ENCODE assay signal across 18 cellular contexts in the genomic region with DNA sequence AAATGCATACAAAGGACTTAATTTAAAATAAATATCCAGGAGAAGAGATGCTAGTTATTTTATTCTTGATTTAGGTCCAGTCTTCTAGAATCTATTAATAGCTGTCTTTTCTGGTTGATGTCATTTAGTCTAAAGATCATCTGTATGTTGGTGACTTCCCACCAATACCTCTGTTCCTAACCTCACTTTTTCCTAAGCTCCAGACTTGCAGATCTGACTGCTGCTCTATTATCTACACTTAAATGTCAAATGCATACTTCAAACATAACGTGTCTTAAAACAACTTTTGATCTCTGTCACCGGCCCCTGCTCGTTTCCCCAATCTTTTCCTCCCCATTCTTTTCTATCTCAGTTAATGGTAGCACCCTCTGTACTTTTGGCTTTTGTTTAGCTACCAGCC.
DNase-seq lines count a peak whose midpoint lies in the region; ATAC-seq and TF ChIP-seq lines count a peak whose summit lies in the region.
"Had no signal": no experiment of that assay in that cellular context is flagged by ENCODE, and none has a peak within 500 bp of the region (broad histone marks: within the 10 kb centered on the region; RNA-seq: fewer than 3 reads in every experiment).

No MANE protein-coding gene starts in this region.

- TF ChIP-seq CTCF in left ventricle myocardium inferior (IDR thresholded peaks at IDR 0.05; ENCODE audit: borderline replicate concordance) (no peak), heart right ventricle (IDR thresholded peaks at IDR 0.05) (no peak), BE2C (IDR thresholded peaks at IDR 0.05; ENCODE audit: low read depth, low read length) (no peak)

- peaks cover 16% of the 10 kb centered on the region for H3K9me3 ChIP-seq in left ventricle myocardium inferior (replicated peaks)
- peaks cover 0 to 14% (median 0%) of the 10 kb centered on the region in 11 donors for H3K9me3 ChIP-seq in heart right ventricle
- no peaks in the 10 kb centered on the region for H3K9me3 ChIP-seq in mesodermal cell (ENCODE audit: control insufficient read depth, low read length)
- H3K9me3 ChIP-seq in BE2C = no peaks in the 10 kb centered on the region; the same call in 1 of the 2 replicates

- no peak overlapping the region for H3K4me3 ChIP-seq in left ventricle myocardium inferior
- no peak overlapping the region for H3K4me3 ChIP-seq in heart right ventricle
- no peak overlapping the region for H3K4me3 ChIP-seq in mesodermal cell (ENCODE audit: extremely low read depth, insufficient read depth, low read length, poor library complexity, severe bottlenecking)
- H3K4me3 ChIP-seq in BE2C (ENCODE audit: low read depth, low read length) = no peak overlapping the region
- H3K4me3 ChIP-seq: GM23248 had no signal

- intact Hi-C loops in left ventricle myocardium inferior (cut with micrococcal nuclease) (no loop called here), heart right ventricle (cut with DNase I) (loop anchor here in 5 of 10 donors (5.0 to 10.0 kb wide), 3 partner anchors 127 to 132 kb away; partner anchors contain the start of gene STIM2 (in 4 of the 5))

- DNase-seq in left ventricle myocardium inferior = no peak
- DNase-seq in heart right ventricle = no peak
- no peak for DNase-seq in midbrain (lab: John Stamatoyannopoulos, UW)
- DNase-seq in BE2C = no peak
- no peak for DNase-seq in GM19240 (ENCODE audit: insufficient read length, low spot score)
- DNase-seq: CD8-positive, alpha-beta memory T cell; DMS79 treated with DMSO at 0.1 percent for 48 hours; GM23248; HCEC 1CT; Kasumi-1; NCI-H1105; NCI-H1694; NCI-H345; NCI-H526; RPMI8226; SIG-M5 had no signal

- WGBS in heart right ventricle, 2 donors = 40 to 50% methylated on average over 3 of the region's 3 CpGs
- WGBS in mesodermal cell (ENCODE audit: insufficient coverage in 2 of 2), 2 experiments = 78 to 83% methylated on average over 3 of the region's 3 CpGs

- H3K36me3 ChIP-seq in left ventricle myocardium inferior (no peaks in the 10 kb centered on the region), heart right ventricle (no peaks in the 10 kb centered on the region), mesodermal cell (ENCODE audit: control insufficient read depth, insufficient read depth, low read length) (no peaks in the 10 kb centered on the region), BE2C (no peaks in the 10 kb centered on the region)

- no peak for ATAC-seq in heart right ventricle

- H3K27ac ChIP-seq in left ventricle myocardium inferior (replicated peaks) (peak overlapping the region; percentile 57), heart right ventricle (peak overlapping the region in 5 of 10 donors; percentile 18 to 64 (median 38)), angular gyrus (ENCODE audit: low read depth, low read length) (peak overlapping the region; percentile 30), mesodermal cell (ENCODE audit: low read depth, low read length, severe bottlenecking) (peak overlapping the region; percentile 91)
- H3K27ac ChIP-seq: GM23248 had no signal

- H3K27me3 ChIP-seq in left ventricle myocardium inferior (ENCODE audit: low read depth) = no peaks in the 10 kb centered on the region
- H3K27me3 ChIP-seq in heart right ventricle = no peaks in the 10 kb centered on the region
- H3K27me3 ChIP-seq in BE2C = no peaks in the 10 kb centered on the region

- peaks cover 31% of the 10 kb centered on the region for H3K4me1 ChIP-seq in left ventricle myocardium inferior
- peaks cover 5 to 39% (median 30%) of the 10 kb centered on the region in 9 donors for H3K4me1 ChIP-seq in heart right ventricle
- H3K4me1 ChIP-seq in mesodermal cell (ENCODE audit: control insufficient read depth, insufficient read depth, low read length, poor library complexity, severe bottlenecking) = peaks cover 23% of the 10 kb centered on the region
- H3K4me1 ChIP-seq in BE2C = no peaks in the 10 kb centered on the region
